Comparison of ENCODE assay signal across 12 cellular contexts in genomic region chr18:55501594-55502345, GRCh38.
DNase-seq lines count a peak whose midpoint lies in the region; ATAC-seq and TF ChIP-seq lines count a peak whose summit lies in the region.
"Had no signal": no experiment of that assay in that cellular context is flagged by ENCODE, and none has a peak within 500 bp of the region (broad histone marks: within the 10 kb centered on the region; RNA-seq: fewer than 3 reads in every experiment).

No MANE protein-coding gene starts in this region.

- DNase-seq in H9 (no peak), SK-N-SH (no peak), spleen (no peak), Ammon's horn (ENCODE audit: low spot score) (no peak)
- DNase-seq in T-helper 2 cell treated with Interferon-gamma antibody and Interleukin-4, amounts not matched to agents 5 μg/mL and 100 μg/mL, for 36 hours (ENCODE audit: low spot score): no peak
- DNase-seq: activated CD4-positive, alpha-beta T cell treated with anti-CD3 and anti-CD28 coated beads for 36 hours; Calu3; foreskin melanocyte; right lobe of liver had no signal

- H3K18ac ChIP-seq in H9 (ENCODE audit: insufficient read length, low read depth, low read length): no peak overlapping the region

- ATAC-seq in activated CD4-positive, CD25-positive, alpha-beta regulatory T cell treated with anti-CD3 and anti-CD28 coated beads, Interleukin-2, amount 50 U/mL, for 24 hours: no peak
- ATAC-seq in GM18873 (IDR thresholded peaks at IDR 0.05; ENCODE audit: low FRiP score, unreplicated experiment): no peak
- ATAC-seq: activated CD4-positive, alpha-beta T cell treated with anti-CD3 and anti-CD28 coated beads for 36 hours had no signal

- H3K4me2 ChIP-seq in H9 (ENCODE audit: insufficient read depth, insufficient read length, low read length) (no peak overlapping the region), SK-N-SH (peak overlapping the region; percentile 74)

- H3K9me3 Mint-ChIP-seq in H9: no peaks in the 10 kb centered on the region
- no peaks in the 10 kb centered on the region for H3K9me3 Mint-ChIP-seq in T-helper 2 cell treated with Interferon-gamma antibody and Interleukin-4, amounts not matched to agents 5 μg/mL and 100 μg/mL, for 36 hours

- H3K27ac ChIP-seq in H9 (ENCODE audit: insufficient read length, low read depth, low read length) (peak overlapping the region; percentile 15), SK-N-SH (ENCODE audit: low read depth in 2 of 2, low read length in 1 of 2) (peak overlapping the region; percentile 50 to 92; a peak in 3 of 4 replicates), iPS-20b (ENCODE audit: low read length) (no peak overlapping the region), spleen (peak overlapping the region in 5 of 8 donors; percentile 11 to 34 (median 21))

- no peaks in the 10 kb centered on the region for H4K20me1 ChIP-seq in H9 (ENCODE audit: control insufficient read depth, insufficient read depth, insufficient read length)
- no peaks in the 10 kb centered on the region for H4K20me1 ChIP-seq in SK-N-SH (ENCODE audit: insufficient read depth)

- no peak overlapping the region for H4K91ac ChIP-seq in H9 (ENCODE audit: insufficient read length, low read depth, low read length)

- TF ChIP-seq RAD21 in SK-N-SH (IDR thresholded peaks at IDR 0.05; ENCODE audit: low read length): no peak

- no peak overlapping the region for H4K5ac ChIP-seq in H9 (ENCODE audit: insufficient read length, low read depth, low read length)

- no CpG with 5 or more reads among the region's 4 CpGs for WGBS in H9 (ENCODE audit: extremely low coverage, insufficient read length, low lambda C conversion rate)
- 43% methylated on average over 4 of the region's 4 CpGs for WGBS in SK-N-SH (ENCODE audit: low lambda C conversion rate)
- 39 to 44% (median 43%) methylated on average over 4 of the region's 4 CpGs for WGBS in spleen, 5 donors

- H3K36me3 ChIP-seq in SK-N-SH (replicated peaks in 1 of 2; ENCODE audit: control insufficient read depth in 1 of 2, insufficient read depth in 2 of 2, low read length in 1 of 2) (no peaks in the 10 kb centered on the region), iPS-20b (ENCODE audit: insufficient read depth, low read depth, low read length) (no peaks in the 10 kb centered on the region), spleen (no peaks in the 10 kb centered on the region)
- H3K36me3 ChIP-seq: right lobe of liver had no signal

- H2BK20ac ChIP-seq in H9 (ENCODE audit: low read depth, low read length, poor library complexity, severe bottlenecking): no peak overlapping the region

- intact Hi-C loops in spleen (cut with DNase I; ENCODE audit: low total_unique reads): no loop called here

- H3K27ac Mint-ChIP-seq in H9: peak overlapping the region; percentile 70 to 97 (median 95)
- no peak overlapping the region for H3K27ac Mint-ChIP-seq in T-helper 2 cell treated with Interferon-gamma antibody and Interleukin-4, amounts not matched to agents 5 μg/mL and 100 μg/mL, for 36 hours
- H3K27ac Mint-ChIP-seq: activated CD4-positive, alpha-beta T cell treated with anti-CD3 and anti-CD28 coated beads for 36 hours had no signal

- peak overlapping the region; percentile 17 to 62; a peak in 4 of 5 replicates for H3K4me3 Mint-ChIP-seq in H9
- no peak overlapping the region for H3K4me3 Mint-ChIP-seq in T-helper 2 cell treated with Interferon-gamma antibody and Interleukin-4, amounts not matched to agents 5 μg/mL and 100 μg/mL, for 36 hours
- H3K4me3 Mint-ChIP-seq: activated CD4-positive, alpha-beta T cell treated with anti-CD3 and anti-CD28 coated beads for 36 hours had no signal

- no peak overlapping the region for H2AK5ac ChIP-seq in H9 (ENCODE audit: insufficient read length, low read length)

- no peak overlapping the region for H4K8ac ChIP-seq in H9 (replicated peaks; ENCODE audit: insufficient read length, low read depth, low read length)

- H3K4me3 ChIP-seq in SK-N-SH (ENCODE audit: low read depth in 2 of 2, low read length in 1 of 2) (peak overlapping the region in 1 of 2 experiments; percentile 15; a peak in 1 of 4 replicates), iPS-20b (ENCODE audit: low read length) (peak overlapping the region; percentile 7; the same call in 1 of the 2 replicates), spleen (no peak overlapping the region)
- H3K4me3 ChIP-seq: right lobe of liver had no signal

- H3K36me3 Mint-ChIP-seq in H9 (ENCODE audit: insufficient read depth in 1 of 3, low read depth in 3 of 3): no peaks in the 10 kb centered on the region
- no peaks in the 10 kb centered on the region for H3K36me3 Mint-ChIP-seq in T-helper 2 cell treated with Interferon-gamma antibody and Interleukin-4, amounts not matched to agents 5 μg/mL and 100 μg/mL, for 36 hours (ENCODE audit: low read depth)

- H3K4me1 ChIP-seq in H9 (ENCODE audit: insufficient read depth, low read length): peaks cover 13% of the 10 kb centered on the region; the same call in 1 of the 2 replicates
- H3K4me1 ChIP-seq in SK-N-SH (ENCODE audit: control insufficient read depth in 1 of 2, insufficient read depth in 2 of 2, low read depth in 1 of 2, low read length in 1 of 2): peaks cover 8 to 41% of the 10 kb centered on the region in 2 experiments; a peak in 3 of 4 replicates
- H3K4me1 ChIP-seq in iPS-20b (ENCODE audit: insufficient read depth, low read length): peaks cover 43% of the 10 kb centered on the region
- H3K4me1 ChIP-seq in spleen: peaks cover 9 to 36% (median 24%) of the 10 kb centered on the region in 6 donors
- H3K4me1 ChIP-seq: right lobe of liver had no signal

- H2BK5ac ChIP-seq in H9 (ENCODE audit: insufficient read length, low read length): no peak overlapping the region

- H3K27me3 ChIP-seq in H9 (ENCODE audit: insufficient read depth, low read length) (no peaks in the 10 kb centered on the region), SK-N-SH (ENCODE audit: insufficient read depth) (no peaks in the 10 kb centered on the region), iPS-20b (ENCODE audit: insufficient read depth, low read length) (no peaks in the 10 kb centered on the region), spleen (replicated peaks in 1 of 7) (no peaks in the 10 kb centered on the region)
- H3K27me3 ChIP-seq: right lobe of liver had no signal

- H3K9me3 ChIP-seq in H9 (ENCODE audit: control insufficient read depth, low read depth, low read length) (no peaks in the 10 kb centered on the region), SK-N-SH (no peaks in the 10 kb centered on the region), iPS-20b (ENCODE audit: insufficient read depth, low read depth, low read length) (no peaks in the 10 kb centered on the region), spleen (no peaks in the 10 kb centered on the region)
- H3K9me3 ChIP-seq: right lobe of liver had no signal

- no peak overlapping the region for H3K23ac ChIP-seq in H9 (ENCODE audit: insufficient read length, low read depth, low read length)

- TF ChIP-seq POLR2A in spleen (IDR thresholded peaks at IDR 0.05): no peak

- H3K9me2 ChIP-seq in SK-N-SH: no peaks in the 10 kb centered on the region

- H3F3A ChIP-seq in SK-N-SH (replicated peaks; ENCODE audit: insufficient read depth): peaks cover 30% of the 10 kb centered on the region

- no peak for TF ChIP-seq CTCF in H9 (conservative IDR thresholded peaks at IDR 0.05)
- TF ChIP-seq CTCF in SK-N-SH (IDR thresholded peaks at IDR 0.05): no peak
- TF ChIP-seq CTCF in spleen (IDR thresholded peaks at IDR 0.05 in 8 of 11, conservative IDR thresholded peaks at IDR 0.05 in 3 of 11): no peak

- no peak overlapping the region for H3T11ph ChIP-seq in H9 (ENCODE audit: low read length)

- H3K4me1 Mint-ChIP-seq in H9: peaks cover 51 to 61% of the 10 kb centered on the region in 2 experiments
- H3K4me1 Mint-ChIP-seq in T-helper 2 cell treated with Interferon-gamma antibody and Interleukin-4, amounts not matched to agents 5 μg/mL and 100 μg/mL, for 36 hours (ENCODE audit: low read depth): no peaks in the 10 kb centered on the region
- H3K4me1 Mint-ChIP-seq: activated CD4-positive, alpha-beta T cell treated with anti-CD3 and anti-CD28 coated beads for 36 hours had no signal

- no peak overlapping the region for H2AFZ ChIP-seq in H9 (ENCODE audit: low read length)
- no peak overlapping the region for H2AFZ ChIP-seq in SK-N-SH (ENCODE audit: low read depth)

- H3K27me3 Mint-ChIP-seq in H9 (ENCODE audit: low read depth): no peaks in the 10 kb centered on the region
- peaks cover 2% of the 10 kb centered on the region for H3K27me3 Mint-ChIP-seq in T-helper 2 cell treated with Interferon-gamma antibody and Interleukin-4, amounts not matched to agents 5 μg/mL and 100 μg/mL, for 36 hours (ENCODE audit: low read depth)

- CTCF ChIA-PET in SK-N-SH (lab: Yijun Ruan, JAX): interaction anchor here (0.6 kb wide), 1 partner anchor 488 kb away, joined by 3 read pairs; no protein-coding TSS in a partner anchor

- H3K79me1 ChIP-seq in H9 (ENCODE audit: insufficient read depth, low read depth, low read length, poor library complexity, severe bottlenecking): peaks cover 8% of the 10 kb centered on the region

- no peak overlapping the region for H2BK120ac ChIP-seq in H9 (ENCODE audit: low read depth, low read length, poor library complexity, severe bottlenecking)

- no peak overlapping the region for H3K14ac ChIP-seq in H9 (ENCODE audit: insufficient read depth, low read length)

- POLR2A ChIA-PET in SK-N-SH (lab: Yijun Ruan, JAX): no interaction called here

- no peaks in the 10 kb centered on the region for H3K23me2 ChIP-seq in H9 (ENCODE audit: insufficient read length, low read depth, low read length, poor library complexity, severe bottlenecking)

- no peak overlapping the region for H2BK12ac ChIP-seq in H9 (ENCODE audit: insufficient read length, low read depth, low read length)

- TF ChIP-seq EP300 in SK-N-SH (IDR thresholded peaks at IDR 0.05; ENCODE audit: borderline replicate concordance in 1 of 2, low read depth in 1 of 2, low read length in 1 of 2): no peak

- H3K56ac ChIP-seq in H9 (ENCODE audit: insufficient read length, low read depth, low read length): no peak overlapping the region

- H3K9ac ChIP-seq in H9 (ENCODE audit: extremely low read depth, insufficient read length, low read length) (no peak overlapping the region), SK-N-SH (peak overlapping the region; percentile 71), iPS-20b (ENCODE audit: low read depth, low read length) (peak overlapping the region; percentile 49; the same call in 1 of the 2 replicates)

- H3K79me2 ChIP-seq in H9 (ENCODE audit: insufficient read depth, low read length): peaks cover 19% of the 10 kb centered on the region; the same call in 1 of the 2 replicates
- H3K79me2 ChIP-seq in SK-N-SH (ENCODE audit: insufficient read depth): peaks cover 84% of the 10 kb centered on the region

- no peak overlapping the region for H3K4ac ChIP-seq in H9 (ENCODE audit: low read depth, low read length)

- no peak overlapping the region for H2BK15ac ChIP-seq in H9 (ENCODE audit: low read depth, low read length)

TF ChIP-seq in SK-N-SH, 30 proteins besides CTCF, POLR2A, EP300 and RAD21:
- TF ChIP-seq MEF2A (IDR thresholded peaks at IDR 0.05; ENCODE audit: borderline replicate concordance, low read depth) (0 out of 2 replicates have a peak, but pooled peaks have one; percentile 15), YY1 (IDR thresholded peaks at IDR 0.05; ENCODE audit: low read depth) (no peak)
